7 cellular contexts compared by ENCODE assay signal in genomic region chr11:89340450-89340849, GRCh38.
DNase-seq lines count a peak whose midpoint lies in the region; ATAC-seq, FAIRE-seq and TF ChIP-seq lines count a peak whose summit lies in the region.
"Not testable (repeated sequence)": the region's sequence is repeated elsewhere in the genome, so short reads cannot be mapped to it uniquely, and the experiment has no call there.

No MANE protein-coding gene starts in this region.

- not testable (repeated sequence) for H2AFZ ChIP-seq in K562 (ENCODE audit: low read depth, low read length)

- not testable (repeated sequence) for TF ChIP-seq EP300 in K562 (IDR thresholded peaks at IDR 0.05; ENCODE audit: low read length)

- DNase-seq in ELR (ENCODE audit: low read depth) (peak; percentile 8), LHCN-M2 (ENCODE audit: low read depth) (peak; percentile 3), fibroblast of mammary gland (ENCODE audit: low read depth) (peak; percentile 55), right lobe of liver (peak in 1 of 3 donors; percentile 61), gastrocnemius medialis (peak in 1 of 2 donors; percentile 20)
- DNase-seq in K562 (ENCODE audit: extremely low read depth in 1 of 4, low spot score in 3 of 4); heart right ventricle: not testable (repeated sequence)

- not testable (repeated sequence) for H3K9me3 ChIP-seq in K562 (replicated peaks; ENCODE audit: control insufficient read depth, insufficient read depth, low read depth, low read length); heart right ventricle; right lobe of liver; gastrocnemius medialis

- H3K4me2 ChIP-seq in K562 (ENCODE audit: insufficient read depth, low read length) = not testable (repeated sequence)

- not testable (repeated sequence) for H3K36me3 ChIP-seq in K562 (ENCODE audit: control insufficient read depth, insufficient read depth, low read length); heart right ventricle; right lobe of liver; gastrocnemius medialis

- not testable (repeated sequence) for H3K9ac ChIP-seq in K562 (ENCODE audit: insufficient read depth in 1 of 2, low read depth in 2 of 2, low read length in 2 of 2)

- TF ChIP-seq POLR2A in K562 (conservative IDR thresholded peaks at IDR 0.05); right lobe of liver (IDR thresholded peaks at IDR 0.05); gastrocnemius medialis (IDR thresholded peaks at IDR 0.05): not testable (repeated sequence)

- not testable (repeated sequence) for H3K27me3 ChIP-seq in K562 (ENCODE audit: control insufficient read depth in 2 of 2, insufficient read depth in 2 of 2, low read length in 2 of 2); heart right ventricle; right lobe of liver; gastrocnemius medialis

- CTCF ChIA-PET in K562 (lab: Yijun Ruan, JAX; ENCODE audit: low intra/inter-chr PET ratio) = interaction anchor here (0.7 kb wide), 1 partner anchor 1867 kb away, joined by 3 read pairs; no protein-coding TSS in a partner anchor

- H4K20me1 ChIP-seq in K562 (replicated peaks; ENCODE audit: control insufficient read depth, insufficient read depth, low read length) = not testable (repeated sequence)

- H3K27ac ChIP-seq in K562 (ENCODE audit: extremely low read depth, low read depth, low read length) = not testable (repeated sequence)
- H3K27ac ChIP-seq in heart right ventricle (peak overlapping the region in 6 of 10 donors; percentile 11 to 73 (median 50)), right lobe of liver (peak overlapping the region; percentile 30 to 93 (median 56)), gastrocnemius medialis (peak overlapping the region in 2 of 4 donors; percentile 53 to 69)

- not testable (repeated sequence) for ATAC-seq in K562
- ATAC-seq in heart right ventricle (peak in 7 of 8 donors; percentile 64 to 76 (median 72)), right lobe of liver (peak; percentile 80 to 86 (median 82)), gastrocnemius medialis (peak; percentile 50 to 73)

- H3K79me2 ChIP-seq in K562 (ENCODE audit: control insufficient read depth, insufficient read depth, low read length) = not testable (repeated sequence)

- H3K9me1 ChIP-seq in K562 (ENCODE audit: control insufficient read depth, insufficient read depth, low read length) = not testable (repeated sequence)

- not testable (repeated sequence) for TF ChIP-seq CTCF in K562 (IDR thresholded peaks at IDR 0.05 in 2 of 3, conservative IDR thresholded peaks at IDR 0.05 in 1 of 3; ENCODE audit: insufficient read depth in 2 of 3, low read depth in 1 of 3, low read length in 3 of 3); fibroblast of mammary gland (conservative IDR thresholded peaks at IDR 0.05; ENCODE audit: control insufficient read depth, insufficient read depth, low read depth, low read length); heart right ventricle (IDR thresholded peaks at IDR 0.05); right lobe of liver (IDR thresholded peaks at IDR 0.05); gastrocnemius medialis (IDR thresholded peaks at IDR 0.05 in 4 of 5, conservative IDR thresholded peaks at IDR 0.05 in 1 of 5)

- not testable (repeated sequence) for BruUV-seq in K562 (replicated peaks; lab: Mats Ljungman, UMichigan)

- in situ Hi-C loops in K562 (cut with MboI); gastrocnemius medialis (cut with MboI; ENCODE audit: low sequenced_read_pairs in 4 of 4): not testable (repeated sequence)

- FAIRE-seq in K562 (lab: Jason Lieb, UNC) = peak; percentile 29

- intact Hi-C loops in K562 (cut with micrococcal nuclease); heart right ventricle (cut with DNase I); right lobe of liver (cut with DNase I); gastrocnemius medialis (cut with DNase I; ENCODE audit: low total_unique reads): not testable (repeated sequence)

- not testable (repeated sequence) for H3K4me1 ChIP-seq in K562 (replicated peaks in 1 of 2; ENCODE audit: control insufficient read depth in 2 of 2, insufficient read depth in 2 of 2, low read length in 2 of 2); heart right ventricle; gastrocnemius medialis
- peaks cover 0 to 21% (median 10%) of the 10 kb centered on the region in 4 donors for H3K4me1 ChIP-seq in right lobe of liver

- not testable (repeated sequence) for H3K4me3 ChIP-seq in K562; fibroblast of mammary gland (ENCODE audit: control insufficient read depth, low read depth, low read length); heart right ventricle; right lobe of liver; gastrocnemius medialis

- POLR2A ChIA-PET in K562 (lab: Yijun Ruan, JAX) = not testable (repeated sequence)

- TF ChIP-seq RAD21 in K562 (CRISPR knock-in tag; conservative IDR thresholded peaks at IDR 0.05 in 1 of 2, IDR thresholded peaks at IDR 0.05 in 1 of 2) = not testable (repeated sequence)
